Comparison of ENCODE assay signal across 9 cellular contexts in the genomic region with DNA sequence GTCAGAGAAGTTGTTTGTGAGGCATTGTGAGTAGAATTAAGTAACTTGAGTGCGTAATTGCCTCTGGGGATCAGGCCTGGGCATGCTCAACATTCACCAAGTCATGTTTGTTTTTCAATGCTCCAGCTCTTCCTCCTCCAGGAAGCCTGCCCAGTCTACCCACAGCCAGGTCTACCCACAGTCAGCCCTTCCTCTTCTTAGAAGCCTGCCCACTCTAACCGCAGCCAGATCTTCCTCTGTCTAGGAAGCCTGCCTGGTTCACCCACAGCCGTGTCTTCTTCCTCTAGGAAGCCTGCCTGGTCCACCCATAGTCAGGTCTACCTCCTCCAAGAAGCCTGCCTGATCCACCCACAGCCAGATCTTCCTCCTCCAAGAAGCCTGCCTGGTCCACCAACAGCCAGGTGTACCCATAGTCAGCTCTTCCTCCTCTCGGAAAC. TPM values are rescaled to one million over a fixed set of nuclear protein-coding genes. Genes with fewer than 3 reads are reported as not detected.
DNase-seq lines count a peak whose midpoint lies in the region; ATAC-seq and TF ChIP-seq lines count a peak whose summit lies in the region.
"Had no signal": no experiment of that assay in that cellular context is flagged by ENCODE, and none has a peak within 500 bp of the region (broad histone marks: within the 10 kb centered on the region; RNA-seq: fewer than 3 reads in every experiment).

No MANE protein-coding gene starts in this region.

- peak overlapping the region in 4 of 5 experiments; percentile 66 to 84 (median 80) for H3K27ac Mint-ChIP-seq in brain
- H3K27ac Mint-ChIP-seq in nephron progenitor cell = peak overlapping the region; percentile 89
- H3K27ac Mint-ChIP-seq: activated B cell treated with CpG ODN at 0.5 μM for 24 hours had no signal

- TF ChIP-seq POLR2A in NB4 (IDR thresholded peaks at IDR 0.05; ENCODE audit: extremely low read depth, insufficient read length) (no peak), testis (IDR thresholded peaks at IDR 0.05) (no peak)

- H3K27ac ChIP-seq in left lung = no peak overlapping the region
- H3K27ac ChIP-seq in testis = no peak overlapping the region

- no peak overlapping the region for H3K4me3 Mint-ChIP-seq in brain
- H3K4me3 Mint-ChIP-seq in nephron progenitor cell = no peak overlapping the region
- H3K4me3 Mint-ChIP-seq: activated B cell treated with CpG ODN at 0.5 μM for 24 hours had no signal

- TF ChIP-seq CTCF in NB4 (IDR thresholded peaks at IDR 0.05; ENCODE audit: low read depth, low read length) (no peak), brain (conservative IDR thresholded peaks at IDR 0.05) (no peak), nephron progenitor cell (IDR thresholded peaks at IDR 0.05) (no peak), left lung (IDR thresholded peaks at IDR 0.05) (no peak), testis (IDR thresholded peaks at IDR 0.05) (no peak)

- ATAC-seq in HG03354 (IDR thresholded peaks at IDR 0.05; ENCODE audit: poor library complexity, severe bottlenecking, unreplicated experiment) (no peak), left lung (no peak)

- no peaks in the 10 kb centered on the region for H3K27me3 Mint-ChIP-seq in brain
- peaks cover 3% of the 10 kb centered on the region for H3K27me3 Mint-ChIP-seq in nephron progenitor cell (ENCODE audit: low read depth, poor library complexity)
- H3K27me3 Mint-ChIP-seq: activated B cell treated with CpG ODN at 0.5 μM for 24 hours had no signal

- peak; percentile 71 for DNase-seq in GF-D8 (lab: John Stamatoyannopoulos, UW)
- peak; percentile 60 for DNase-seq in NB4 (ENCODE audit: low read depth)
- no peak for DNase-seq in nephron progenitor cell
- no peak for DNase-seq in left lung
- no peak for DNase-seq in testis
- DNase-seq: activated B cell treated with CpG ODN at 0.5 μM for 24 hours, substantia nigra had no signal

- intact Hi-C loops in left lung (cut with DNase I) = no loop called here
- intact Hi-C loops in testis (cut with DNase I; ENCODE audit: low total_unique reads) = no loop called here

- 86 to 93% methylated on average over 4 of the region's 4 CpGs for WGBS in testis, 2 donors

- H3K4me1 ChIP-seq in left lung (peaks cover 12 to 55% of the 10 kb centered on the region in 2 donors), testis (no peaks in the 10 kb centered on the region)

- no peaks in the 10 kb centered on the region for H3K27me3 ChIP-seq in left lung
- H3K27me3 ChIP-seq in testis = no peaks in the 10 kb centered on the region

- H3K36me3 ChIP-seq in left lung (no peaks in the 10 kb centered on the region), testis (ENCODE audit: low read depth, missing control alignments) (no peaks in the 10 kb centered on the region)

- H3K9me3 Mint-ChIP-seq in brain = peaks cover 0 to 3% (median 0%) of the 10 kb centered on the region in 5 experiments
- H3K9me3 Mint-ChIP-seq in nephron progenitor cell = peaks cover 6% of the 10 kb centered on the region
- H3K9me3 Mint-ChIP-seq: activated B cell treated with CpG ODN at 0.5 μM for 24 hours had no signal

- H3K4me3 ChIP-seq in NB4 (ENCODE audit: low read depth, low read length) = no peak overlapping the region
- H3K4me3 ChIP-seq in left lung = no peak overlapping the region
- H3K4me3 ChIP-seq in testis = no peak overlapping the region

- H3K9me3 ChIP-seq in left lung (no peaks in the 10 kb centered on the region), testis (no peaks in the 10 kb centered on the region)

- H3K36me3 Mint-ChIP-seq in brain (peaks cover 14% of the 10 kb centered on the region), nephron progenitor cell (ENCODE audit: low read depth) (peaks cover 26% of the 10 kb centered on the region)

- H3K4me1 Mint-ChIP-seq in brain (peaks cover 49% of the 10 kb centered on the region), nephron progenitor cell (peaks cover 58% of the 10 kb centered on the region)

RNA-seq across cellular contexts. Expression of gene LRP5, which starts 25.0 kb away (rescaled TPM):
- polyA plus RNA-seq in brain (ENCODE audit: insufficient read depth, low read depth, low replicate concordance) = 27.2 TPM
- 10 to 100 TPM; 48.9 to 57.1 TPM for total RNA-seq in left lung
- 10 to 100 TPM; 20.6 to 21.3 TPM for total RNA-seq in testis
- 15.7 TPM for polyA plus RNA-seq in testis (ENCODE audit: insufficient read depth, low read depth, low replicate concordance)

Comparison
In these comparisons a context has a peak if more than half of its experiments do, and no peak if none do; other contexts are left out.
1. DNase-seq: peak in GF-D8 (single experiment) and NB4 (single experiment); none in nephron progenitor cell (single experiment), left lung (0 of 2) and testis (single experiment).